8 cellular contexts compared by ENCODE assay signal in the genomic region with DNA sequence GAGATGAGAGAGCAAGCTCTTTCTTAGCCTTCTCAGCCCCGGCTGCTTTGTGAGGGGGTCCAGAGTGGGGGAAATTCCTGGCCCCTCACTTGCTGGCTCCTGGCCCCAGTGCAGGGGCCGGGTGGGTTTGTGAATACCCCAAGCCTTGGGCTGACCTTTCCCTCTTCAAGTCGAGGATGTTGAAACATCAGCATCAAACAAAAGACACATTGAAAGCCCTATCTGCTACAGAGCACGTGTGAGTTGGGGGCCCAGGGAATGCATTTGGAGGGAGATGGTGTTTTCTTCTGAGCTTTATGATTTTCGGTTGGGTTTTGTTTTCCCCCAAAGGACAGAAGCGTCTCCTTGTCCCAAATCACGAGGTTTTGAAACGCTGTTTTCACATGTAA. TPM values are rescaled to one million over a fixed set of nuclear protein-coding genes. Genes with fewer than 3 reads are reported as not detected.
DNase-seq lines count a peak whose midpoint lies in the region; ATAC-seq and TF ChIP-seq lines count a peak whose summit lies in the region.

No MANE protein-coding gene starts in this region.

- H3K36me3 Mint-ChIP-seq in Caco-2 (ENCODE audit: insufficient read depth, unreplicated experiment), result peaks cover 21% of the 10 kb centered on the region
- H3K36me3 Mint-ChIP-seq in T-helper 17 cell (ENCODE audit: low read depth), result peaks cover 2% of the 10 kb centered on the region

- DNase-seq in Caco-2 (no peak), T-helper 17 cell (no peak), fibroblast of the aortic adventitia (ENCODE audit: low read depth) (no peak), prostate gland (ENCODE audit: low spot score) (no peak), GM20000 (ENCODE audit: low spot score) (no peak), NCI-H1417 treated with DMSO at 0.1 percent for 48 hours (lab: John Stamatoyannopoulos, UW) (no peak), NOMO-1 treated with DMSO at 0.1 percent for 48 hours (lab: John Stamatoyannopoulos, UW; ENCODE audit: unreplicated experiment) (no peak), SHP77 (lab: John Stamatoyannopoulos, UW) (no peak)

- H3K4me1 Mint-ChIP-seq in Caco-2 (ENCODE audit: low read depth, unreplicated experiment), result peaks cover 36% of the 10 kb centered on the region
- H3K4me1 Mint-ChIP-seq in T-helper 17 cell, result peaks cover 43% of the 10 kb centered on the region

- ATAC-seq in T-helper 17 cell, result no peak

- TF ChIP-seq CTCF in Caco-2 (IDR thresholded peaks at IDR 0.05; ENCODE audit: insufficient read depth in 1 of 2, low read depth in 1 of 2, low read length in 1 of 2, severe bottlenecking in 1 of 2, unreplicated experiment in 1 of 2), result no peak
- no peak for TF ChIP-seq CTCF in fibroblast of the aortic adventitia (IDR thresholded peaks at IDR 0.05; ENCODE audit: insufficient read depth, low read length)
- no peak for TF ChIP-seq CTCF in prostate gland (IDR thresholded peaks at IDR 0.05)
- no peak for TF ChIP-seq CTCF in GM20000 (IDR thresholded peaks at IDR 0.05; ENCODE audit: extremely low read depth, missing control alignments)

- BruUV-seq in Caco-2 (replicated peaks; lab: Mats Ljungman, UMichigan), result no TSS peak

- H3K4me3 Mint-ChIP-seq in Caco-2 (ENCODE audit: unreplicated experiment), result peak overlapping the region; percentile 74
- peak overlapping the region; percentile 98 for H3K4me3 Mint-ChIP-seq in T-helper 17 cell

- no peaks in the 10 kb centered on the region for H3K27me3 ChIP-seq in Caco-2 (replicated peaks; ENCODE audit: control insufficient read depth, insufficient read depth, low read length)
- no peaks in the 10 kb centered on the region for H3K27me3 ChIP-seq in prostate gland (replicated peaks; ENCODE audit: insufficient read depth)

- H3K27ac Mint-ChIP-seq in Caco-2 (ENCODE audit: unreplicated experiment) (peak overlapping the region; percentile 89), T-helper 17 cell (peak overlapping the region; percentile 63)

- intact Hi-C loops in Caco-2 (cut with micrococcal nuclease; ENCODE audit: unreplicated experiment) (loop anchor here (1.0 to 5.0 kb wide), 4 partner anchors 22 to 859 kb away; no protein-coding TSS in a partner anchor), prostate gland (cut with DNase I) (loop anchor here (2.0 to 5.0 kb wide), 5 partner anchors 41 to 859 kb away; no protein-coding TSS in a partner anchor)

- H3K9me3 ChIP-seq in Caco-2 (no peaks in the 10 kb centered on the region), T-helper 17 cell (ENCODE audit: control insufficient read depth, low read length, poor library complexity, severe bottlenecking) (no peaks in the 10 kb centered on the region), prostate gland (no peaks in the 10 kb centered on the region)

- no peaks in the 10 kb centered on the region for H3K27me3 Mint-ChIP-seq in Caco-2 (ENCODE audit: insufficient read depth, unreplicated experiment)
- no peaks in the 10 kb centered on the region for H3K27me3 Mint-ChIP-seq in T-helper 17 cell

- H3K4me3 ChIP-seq in Caco-2 (ENCODE audit: low read depth, low read length) (peak overlapping the region; percentile 82), fibroblast of the aortic adventitia (ENCODE audit: low read depth, low read length) (peak overlapping the region; percentile 96), prostate gland (peak overlapping the region; percentile 92 to 93)

- TF ChIP-seq POLR2A in prostate gland (IDR thresholded peaks at IDR 0.05), result no peak

- H3K27ac ChIP-seq in prostate gland, result peak overlapping the region; percentile 97 to 99

- no peaks in the 10 kb centered on the region for H3K36me3 ChIP-seq in Caco-2 (ENCODE audit: control insufficient read depth, insufficient read depth, low read length)
- no peaks in the 10 kb centered on the region for H3K36me3 ChIP-seq in prostate gland

- 5% methylated on average over 8 of the region's 8 CpGs for WGBS in prostate gland

- no peaks in the 10 kb centered on the region for H3K9me3 Mint-ChIP-seq in Caco-2 (ENCODE audit: unreplicated experiment)

- POLR2A ChIA-PET in Caco-2 (lab: Charles Lee), result no interaction called here

- H3K4me1 ChIP-seq in Caco-2 (peaks cover 54% of the 10 kb centered on the region), prostate gland (replicated peaks) (peaks cover 39% of the 10 kb centered on the region)

- CTCF ChIA-PET in Caco-2 (lab: Charles Lee), result interaction anchor here (0.6 to 2.2 kb wide), 4 partner anchors 98 to 1827 kb away, joined by 4 to 11 read pairs (median 8); no protein-coding TSS in a partner anchor

RNA-seq across cellular contexts. Expression of a gene that starts 2.8 kb away (rescaled TPM):
- total RNA-seq in Caco-2 (2022) (42.3 and 43.7 TPM in 2 replicates), T-helper 17 cell (10 to 100 TPM; 30.0 to 34.0 TPM), fibroblast of the aortic adventitia (ENCODE audit: low replicate concordance) (15.0 and 28.1 TPM in 2 replicates), prostate gland (10 to 100 TPM; 69.6 to 78.5 TPM)
